Comparison of ENCODE assay signal across 8 cellular contexts in the genomic region with DNA sequence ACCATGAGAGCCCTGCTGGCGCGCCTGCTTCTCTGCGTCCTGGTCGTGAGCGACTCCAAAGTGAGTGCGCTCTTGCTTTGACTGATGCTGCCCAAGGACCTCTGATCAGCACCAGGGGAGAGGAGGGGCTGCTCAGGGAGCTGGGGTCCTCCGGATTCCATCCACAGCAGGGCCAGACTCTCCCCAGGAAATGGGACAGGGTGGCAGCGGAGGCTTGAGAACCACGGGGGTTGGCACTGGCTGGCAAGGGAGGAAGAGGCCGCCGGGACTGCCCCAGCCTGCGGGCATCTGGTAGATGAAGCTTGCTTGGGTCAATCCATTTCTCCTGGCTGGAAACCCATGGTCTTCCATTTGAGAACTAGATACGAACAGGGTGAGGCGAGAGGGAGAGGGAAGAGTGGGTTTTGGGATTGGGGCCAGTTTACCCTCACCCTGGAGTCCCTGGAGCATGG. TPM values are rescaled to one million over a fixed set of nuclear protein-coding genes. Genes with fewer than 3 reads are reported as not detected.
DNase-seq lines count a peak whose midpoint lies in the region; ATAC-seq and FAIRE-seq lines count a peak whose summit lies in the region.

No MANE protein-coding gene starts in this region.

- peaks cover 30% of the 10 kb centered on the region for H3K36me3 Mint-ChIP-seq in activated CD4-positive, alpha-beta memory T cell treated with anti-CD3 and anti-CD28 coated beads, Interleukin-2, amount 10 ng/mL, durations not matched to agents 7 days and 5 days (ENCODE audit: low read depth)

- no CpG with 5 or more reads among the region's 14 CpGs for WGBS in iPS DF 6.9 (ENCODE audit: insufficient coverage, insufficient read length)
- 4 to 11% (median 9%) methylated on average over 14 of the region's 14 CpGs for WGBS in small intestine, 3 donors

- H3K36me3 ChIP-seq in HAP-1 (replicated peaks) = no peaks in the 10 kb centered on the region
- peaks cover 1% of the 10 kb centered on the region; the same call in 1 of the 2 replicates for H3K36me3 ChIP-seq in iPS DF 6.9 (ENCODE audit: control insufficient read depth, insufficient read depth, low read length)
- no peaks in the 10 kb centered on the region for H3K36me3 ChIP-seq in small intestine (ENCODE audit: control insufficient read depth in 2 of 2, insufficient read depth in 2 of 2, low read length in 2 of 2)

- H3K27me3 Mint-ChIP-seq in activated CD4-positive, alpha-beta memory T cell treated with anti-CD3 and anti-CD28 coated beads, Interleukin-2, amount 10 ng/mL, durations not matched to agents 7 days and 5 days = peaks cover 36% of the 10 kb centered on the region

- in situ Hi-C loops in HAP-1 (cut with MboI; ENCODE audit: low sequenced_read_pairs) = no loop called here

- H3K9me3 ChIP-seq in HAP-1 (no peaks in the 10 kb centered on the region), iPS DF 6.9 (ENCODE audit: control insufficient read depth, insufficient read depth, low read length) (no peaks in the 10 kb centered on the region), small intestine (ENCODE audit: control insufficient read depth, low read depth) (no peaks in the 10 kb centered on the region)

- H3K27me3 ChIP-seq in HAP-1 (ENCODE audit: low read depth) = peaks cover 10% of the 10 kb centered on the region
- H3K27me3 ChIP-seq in iPS DF 6.9 (ENCODE audit: control insufficient read depth, insufficient read depth, low read length) = peaks cover 4% of the 10 kb centered on the region
- H3K27me3 ChIP-seq in small intestine (ENCODE audit: control insufficient read depth in 2 of 2, insufficient read depth in 2 of 2, low read length in 2 of 2) = no peaks in the 10 kb centered on the region

- H3K27ac ChIP-seq in iPS DF 6.9 (ENCODE audit: low read length) (no peak overlapping the region), small intestine (ENCODE audit: low read depth in 1 of 2, low read length in 1 of 2) (peak overlapping the region in 1 of 2 donors; percentile 82)

- DNase-seq in HAP-1 (ENCODE audit: low spot score in 2 of 2) (no peak), iPS DF 6.9 (ENCODE audit: low read depth, low spot score) (no peak), small intestine (no peak), NCI-H1930 (lab: John Stamatoyannopoulos, UW) (no peak)
- no peak for DNase-seq in activated CD4-positive, alpha-beta memory T cell treated with anti-CD3 and anti-CD28 coated beads, Interleukin-2, amount 10 ng/mL, durations not matched to agents 7 days and 5 days
- no peak for DNase-seq in activated CD4-positive, alpha-beta T cell treated with anti-CD3 and anti-CD28 coated beads, Interleukin-2, amount 50 U/mL, for 48 hours

- peak overlapping the region; percentile 96 for H3K4me3 Mint-ChIP-seq in activated CD4-positive, alpha-beta memory T cell treated with anti-CD3 and anti-CD28 coated beads, Interleukin-2, amount 10 ng/mL, durations not matched to agents 7 days and 5 days

- H3K4me1 Mint-ChIP-seq in activated CD4-positive, alpha-beta memory T cell treated with anti-CD3 and anti-CD28 coated beads, Interleukin-2, amount 10 ng/mL, durations not matched to agents 7 days and 5 days = peaks cover 50% of the 10 kb centered on the region

- ATAC-seq in GM19467 (IDR thresholded peaks at IDR 0.05; ENCODE audit: unreplicated experiment) = no peak
- ATAC-seq in HG03565 (IDR thresholded peaks at IDR 0.05; ENCODE audit: unreplicated experiment) = no peak

- peak overlapping the region; percentile 76 for H3K27ac Mint-ChIP-seq in activated CD4-positive, alpha-beta memory T cell treated with anti-CD3 and anti-CD28 coated beads, Interleukin-2, amount 10 ng/mL, durations not matched to agents 7 days and 5 days

- no peak for FAIRE-seq in small intestine (lab: Jason Lieb, UNC)

- POLR2A ChIA-PET in activated CD4-positive, alpha-beta memory T cell treated with anti-CD3 and anti-CD28 coated beads, Interleukin-2, amount 10 ng/mL, durations not matched to agents 7 days and 5 days (lab: Charles Lee) = interaction anchor here (1.0 to 1.2 kb wide), 3 partner anchors 9 to 29 kb away, joined by 3 to 6 read pairs (median 4); no protein-coding TSS in a partner anchor

- H3K9me3 Mint-ChIP-seq in activated CD4-positive, alpha-beta memory T cell treated with anti-CD3 and anti-CD28 coated beads, Interleukin-2, amount 10 ng/mL, durations not matched to agents 7 days and 5 days = no peaks in the 10 kb centered on the region

- H3K4me1 ChIP-seq in HAP-1 (peaks cover 8% of the 10 kb centered on the region), iPS DF 6.9 (ENCODE audit: control insufficient read depth, insufficient read depth, low read length) (peaks cover 13% of the 10 kb centered on the region; the same call in 1 of the 2 replicates), small intestine (ENCODE audit: control insufficient read depth in 2 of 2, insufficient read depth in 1 of 2, low read depth in 1 of 2, low read length in 1 of 2) (peaks cover 0 to 3% of the 10 kb centered on the region in 2 donors)

- CTCF ChIA-PET in activated CD4-positive, alpha-beta memory T cell treated with anti-CD3 and anti-CD28 coated beads, Interleukin-2, amount 10 ng/mL, durations not matched to agents 7 days and 5 days (lab: Charles Lee) = interaction anchor here (0.7 to 1.6 kb wide), 3 partner anchors 23 to 34 kb away, joined by 3 to 7 read pairs (median 3); no protein-coding TSS in a partner anchor

- H3K4me3 ChIP-seq in HAP-1 (peak overlapping the region; percentile 43), iPS DF 6.9 (ENCODE audit: low read length) (peak overlapping the region; percentile 75; the same call in 1 of the 2 replicates), small intestine (ENCODE audit: low read depth in 1 of 2, low read length in 2 of 2) (peak overlapping the region; percentile 19 to 54)

RNA-seq across cellular contexts. Expression of a gene that starts 0.6 kb away (rescaled TPM):
- 1 to 10 TPM; 3.0 to 5.3 TPM for total RNA-seq in activated CD4-positive, alpha-beta memory T cell treated with anti-CD3 and anti-CD28 coated beads, Interleukin-2, amount 10 ng/mL, durations not matched to agents 7 days and 5 days
- 10 to 100 TPM in 1 of 3 donors, 1 to 10 TPM in 2; 1.3 to 11.1 (median 1.6) TPM for polyA plus RNA-seq in small intestine

RNA-seq across cellular contexts. Expression of a gene that starts 37.2 kb away (rescaled TPM):
- total RNA-seq in activated CD4-positive, alpha-beta memory T cell treated with anti-CD3 and anti-CD28 coated beads, Interleukin-2, amount 10 ng/mL, durations not matched to agents 7 days and 5 days = 10 to 100 TPM; 46.4 to 48.5 TPM
- polyA plus RNA-seq in small intestine = 10 to 100 TPM; 33.1 to 74.9 (median 54.9) TPM
